8 cellular contexts compared by ENCODE assay signal in genomic region chr12:57889541-57889989, GRCh38. TPM values are rescaled to one million over a fixed set of nuclear protein-coding genes. Genes with fewer than 3 reads are reported as not detected.
DNase-seq lines count a peak whose midpoint lies in the region; ATAC-seq and TF ChIP-seq lines count a peak whose summit lies in the region.

No MANE protein-coding gene starts in this region.

- intact Hi-C loops in sigmoid colon (cut with DNase I), result no loop called here
- intact Hi-C loops in activated CD4-positive, alpha-beta memory T cell treated with anti-CD3 and anti-CD28 coated beads for 36 hours (cut with micrococcal nuclease), result no loop called here

- H3K4me3 ChIP-seq in adipocyte (ENCODE audit: low read length), result peak overlapping the region; percentile 68
- no peak overlapping the region for H3K4me3 ChIP-seq in cardiac muscle cell
- peak overlapping the region in 2 of 4 donors; percentile 6 to 9 for H3K4me3 ChIP-seq in sigmoid colon

- peak in 1 of 4 donors; percentile 62 for TF ChIP-seq EP300 in sigmoid colon (IDR thresholded peaks at IDR 0.05)

- POLR2A ChIA-PET in activated CD4-positive, alpha-beta memory T cell treated with anti-CD3 and anti-CD28 coated beads for 36 hours (lab: Charles Lee), result interaction anchor here (3.0 kb wide), 1 partner anchor 9 kb away, joined by 9 read pairs; no protein-coding TSS in a partner anchor

- H3K27ac ChIP-seq in cardiac muscle cell (peak overlapping the region; percentile 43), sigmoid colon (peak overlapping the region; percentile 93 to 99 (median 98))

- TF ChIP-seq CTCF in cardiac muscle cell (IDR thresholded peaks at IDR 0.05; ENCODE audit: low read depth, low read length), result no peak
- TF ChIP-seq CTCF in sigmoid colon (IDR thresholded peaks at IDR 0.05), result no peak

- H3K36me3 Mint-ChIP-seq in immature natural killer cell, result no peaks in the 10 kb centered on the region
- no peaks in the 10 kb centered on the region for H3K36me3 Mint-ChIP-seq in activated CD4-positive, alpha-beta memory T cell treated with anti-CD3 and anti-CD28 coated beads for 36 hours

- H3K9me3 Mint-ChIP-seq in immature natural killer cell, result no peaks in the 10 kb centered on the region
- H3K9me3 Mint-ChIP-seq in activated CD4-positive, alpha-beta memory T cell treated with anti-CD3 and anti-CD28 coated beads for 36 hours, result peaks cover 6% of the 10 kb centered on the region

- no peak for TF ChIP-seq POLR2A in sigmoid colon (IDR thresholded peaks at IDR 0.05)

- CTCF ChIA-PET in activated CD4-positive, alpha-beta memory T cell treated with anti-CD3 and anti-CD28 coated beads for 36 hours (lab: Charles Lee), result interaction anchor here (0.5 to 1.2 kb wide), 3 partner anchors 9 to 16 kb away, joined by 3 to 5 read pairs (median 4); no protein-coding TSS in a partner anchor

- ATAC-seq in HG02938 (IDR thresholded peaks at IDR 0.05; ENCODE audit: unreplicated experiment) (no peak), HG02588 (IDR thresholded peaks at IDR 0.05; ENCODE audit: unreplicated experiment) (no peak)

- H3K4me1 Mint-ChIP-seq in immature natural killer cell, result no peaks in the 10 kb centered on the region
- H3K4me1 Mint-ChIP-seq in activated CD4-positive, alpha-beta memory T cell treated with anti-CD3 and anti-CD28 coated beads for 36 hours (ENCODE audit: low read depth), result peaks cover 26% of the 10 kb centered on the region

- DNase-seq in EL (peak; percentile 34), adipocyte (ENCODE audit: low read depth) (peak; percentile 84), cardiac muscle cell (ENCODE audit: low read depth in 1 of 2, low spot score in 1 of 2) (peak in 1 of 2 donors; percentile 98), sigmoid colon (peak; percentile 91), immature natural killer cell (no peak)
- DNase-seq in activated CD4-positive, alpha-beta memory T cell treated with anti-CD3 and anti-CD28 coated beads for 36 hours, result no peak

- WGBS in sigmoid colon, 2 donors, result 33 to 57% methylated on average over 10 of the region's 10 CpGs

- peaks cover 0 to 6% (median 6%) of the 10 kb centered on the region in 3 donors for H3K27me3 Mint-ChIP-seq in immature natural killer cell (ENCODE audit: low read depth in 3 of 3)
- H3K27me3 Mint-ChIP-seq in activated CD4-positive, alpha-beta memory T cell treated with anti-CD3 and anti-CD28 coated beads for 36 hours, result no peaks in the 10 kb centered on the region

- H3K36me3 ChIP-seq in adipocyte (ENCODE audit: control insufficient read depth, insufficient read depth, low read length, severe bottlenecking) (no peaks in the 10 kb centered on the region), cardiac muscle cell (no peaks in the 10 kb centered on the region), sigmoid colon (no peaks in the 10 kb centered on the region)

- H3K9ac ChIP-seq in adipocyte (ENCODE audit: low read length), result peak overlapping the region; percentile 88

- H3K27me3 ChIP-seq in adipocyte (replicated peaks; ENCODE audit: control insufficient read depth, insufficient read depth, low read length) (no peaks in the 10 kb centered on the region), cardiac muscle cell (no peaks in the 10 kb centered on the region), sigmoid colon (no peaks in the 10 kb centered on the region)

- H3K4me3 Mint-ChIP-seq in immature natural killer cell, result no peak overlapping the region
- no peak overlapping the region for H3K4me3 Mint-ChIP-seq in activated CD4-positive, alpha-beta memory T cell treated with anti-CD3 and anti-CD28 coated beads for 36 hours

- H3K4me1 ChIP-seq in adipocyte (ENCODE audit: control insufficient read depth, insufficient read depth, low read length) (peaks cover 63% of the 10 kb centered on the region), cardiac muscle cell (ENCODE audit: low read depth) (peaks cover 46% of the 10 kb centered on the region), sigmoid colon (peaks cover 4 to 71% (median 67%) of the 10 kb centered on the region in 4 donors)

- no peak overlapping the region for H3K27ac Mint-ChIP-seq in immature natural killer cell
- H3K27ac Mint-ChIP-seq in activated CD4-positive, alpha-beta memory T cell treated with anti-CD3 and anti-CD28 coated beads for 36 hours, result no peak overlapping the region

- H3K9me3 ChIP-seq in adipocyte (ENCODE audit: control insufficient read depth, low read length), result no peaks in the 10 kb centered on the region
- H3K9me3 ChIP-seq in cardiac muscle cell (ENCODE audit: low read depth), result no peaks in the 10 kb centered on the region
- no peaks in the 10 kb centered on the region for H3K9me3 ChIP-seq in sigmoid colon

RNA-seq across cellular contexts. Expression of gene CTDSP2, which starts 43.0 kb away (rescaled TPM):
- total RNA-seq in cardiac muscle cell, result 103 and 105 TPM in 2 replicates
- polyA plus RNA-seq in cardiac muscle cell, result 82.9 and 108 TPM in 2 replicates
- 100 to 1,000 TPM; 121 to 183 (median 135) TPM for total RNA-seq in sigmoid colon
- 100 to 1,000 TPM in 2 of 3 donors, 10 to 100 TPM in 1; 85.3 to 122 (median 105) TPM for polyA plus RNA-seq in sigmoid colon
- 10 to 100 TPM; 30.6 to 51.8 (median 36.5) TPM for polyA plus RNA-seq in immature natural killer cell
- total RNA-seq in activated CD4-positive, alpha-beta memory T cell treated with anti-CD3 and anti-CD28 coated beads for 36 hours, result 100 to 1,000 TPM; 100 to 101 TPM

RNA-seq across cellular contexts. Expression of gene ATP23, which starts 51.8 kb away (rescaled TPM):
- total RNA-seq in cardiac muscle cell (9.2 and 18.3 TPM in 2 replicates), sigmoid colon (10 to 100 TPM in 3 of 4 donors, 1 to 10 TPM in 1; 5.3 to 39.0 (median 13.2) TPM)
- polyA plus RNA-seq in cardiac muscle cell (11.4 and 14.3 TPM in 2 replicates), sigmoid colon (10 to 100 TPM; 14.8 to 43.5 (median 25.8) TPM), immature natural killer cell (10 to 100 TPM; 17.3 to 23.8 (median 19.3) TPM)
- 10 to 100 TPM; 14.9 to 16.3 TPM for total RNA-seq in activated CD4-positive, alpha-beta memory T cell treated with anti-CD3 and anti-CD28 coated beads for 36 hours

Comparison
In these comparisons a context has a peak if more than half of its experiments do, and no peak if none do; other contexts are left out.
1. DNase-seq: peak in EL (single experiment), adipocyte (single experiment) and sigmoid colon (single experiment); none in immature natural killer cell (0 of 3) and activated CD4-positive, alpha-beta memory T cell treated with anti-CD3 and anti-CD28 coated beads for 36 hours (single experiment).